ENCODE assay signal across 1 cellular context in genomic region chr19:49453757-49454248, GRCh38.
TF ChIP-seq lines count a peak whose summit lies in the region.

No MANE protein-coding gene starts in this region.

TF ChIP-seq in A549, 52 proteins besides CTCF, POLR2A, EP300 and RAD21 (continued from another document):
- TF ChIP-seq PBX3 (IDR thresholded peaks at IDR 0.05) (no peak), MAFK (IDR thresholded peaks at IDR 0.05; ENCODE audit: partially characterized antibody) (no peak), FOXS1 (CRISPR knock-in tag; IDR thresholded peaks at IDR 0.05) (no peak), HEYL (CRISPR knock-in tag; IDR thresholded peaks at IDR 0.05) (0 out of 2 replicates have a peak, but pooled peaks have one; percentile 45), HOXB13 (CRISPR knock-in tag; IDR thresholded peaks at IDR 0.05; ENCODE audit: low read depth) (no peak)
